8 cellular contexts compared by ENCODE assay signal in genomic region chr9:90102292-90102901, GRCh38.
A peak's percentile ranks its signal among the peaks of the same experiment; 100 is the strongest.
DNase-seq lines count a peak whose midpoint lies in the region; ATAC-seq and TF ChIP-seq lines count a peak whose summit lies in the region.

No MANE protein-coding gene starts in this region.

- H3K27ac ChIP-seq in thoracic aorta = no peak overlapping the region

- no peak overlapping the region for H3K4me3 ChIP-seq in LNCaP clone FGC (ENCODE audit: low read depth, low read length)
- H3K4me3 ChIP-seq in foreskin fibroblast (ENCODE audit: low read depth in 1 of 2, low read length in 2 of 2) = no peak overlapping the region
- no peak overlapping the region for H3K4me3 ChIP-seq in thoracic aorta

- peaks cover 6 to 11% of the 10 kb centered on the region in 2 donors for H3K4me1 ChIP-seq in thoracic aorta (ENCODE audit: control insufficient read depth in 1 of 2, low read depth in 2 of 2)

- H3K9me3 ChIP-seq in thoracic aorta = no peaks in the 10 kb centered on the region

- ATAC-seq in thoracic aorta (ENCODE audit: insufficient number of reproducible peaks, low FRiP score, low read depth) = peak; percentile 91

- H3K36me3 ChIP-seq in thoracic aorta = no peaks in the 10 kb centered on the region

- no peaks in the 10 kb centered on the region for H3K27me3 ChIP-seq in thoracic aorta (replicated peaks; ENCODE audit: insufficient read depth)

- TF ChIP-seq CTCF in LNCaP clone FGC (IDR thresholded peaks at IDR 0.05; ENCODE audit: control insufficient read depth, extremely low read depth, insufficient read depth) (peak; percentile 97), foreskin fibroblast (IDR thresholded peaks at IDR 0.05; ENCODE audit: low read depth, low read length) (peak; percentile 68), thoracic aorta (IDR thresholded peaks at IDR 0.05) (peak; percentile 77)

- peak; percentile 89 for DNase-seq in Daoy (ENCODE audit: low read depth)
- DNase-seq in H4 (ENCODE audit: low spot score) = peak; percentile 90
- peak; percentile 96 for DNase-seq in LNCaP clone FGC (ENCODE audit: low read depth)
- DNase-seq in RPMI7951 (ENCODE audit: low read depth) = peak; percentile 26
- peak; percentile 53 for DNase-seq in activated T-helper 9 cell treated with anti-CD3 and anti-CD28 coated beads, Interleukin-2, amount 50 U/mL, for 16 hours (ENCODE audit: low read depth)
- DNase-seq in foreskin fibroblast = peak; percentile 7 to 20
- peak; percentile 45 for DNase-seq in occipital lobe (lab: John Stamatoyannopoulos, UW)
- DNase-seq in thoracic aorta (ENCODE audit: low spot score) = peak; percentile 68

Comparison
In these comparisons a context has a peak if more than half of its experiments do, and no peak if none do; other contexts are left out.
1. DNase-seq: peak in every context shown above with its lines; median percentile 96 in LNCaP clone FGC; 90 in H4; 89 in Daoy; 68 in thoracic aorta; 53 in activated T-helper 9 cell treated with anti-CD3 and anti-CD28 coated beads, Interleukin-2, amount 50 U/mL, for 16 hours; 45 in occipital lobe; 26 in RPMI7951; 14 in foreskin fibroblast.